In genomic region chr17:44023545-44024270, GRCh38 we compare ENCODE assay signal across 2 cellular contexts.
TF ChIP-seq lines count a peak whose summit lies in the region.

No MANE protein-coding gene starts in this region.

TF ChIP-seq in SK-N-SH, 30 proteins besides CTCF, POLR2A, EP300 and RAD21:
- TF ChIP-seq MEF2A (IDR thresholded peaks at IDR 0.05; ENCODE audit: borderline replicate concordance, low read depth) (no peak), POLR2AphosphoS5 (IDR thresholded peaks at IDR 0.05; ENCODE audit: low read depth, low read length) (0 out of 2 replicates have a peak, but pooled peaks have one; percentile 2), SMC3 (IDR thresholded peaks at IDR 0.05; ENCODE audit: low read depth, low read length) (no peak), JUND (IDR thresholded peaks at IDR 0.05) (no peak)
- TF ChIP-seq, protein P1, sequence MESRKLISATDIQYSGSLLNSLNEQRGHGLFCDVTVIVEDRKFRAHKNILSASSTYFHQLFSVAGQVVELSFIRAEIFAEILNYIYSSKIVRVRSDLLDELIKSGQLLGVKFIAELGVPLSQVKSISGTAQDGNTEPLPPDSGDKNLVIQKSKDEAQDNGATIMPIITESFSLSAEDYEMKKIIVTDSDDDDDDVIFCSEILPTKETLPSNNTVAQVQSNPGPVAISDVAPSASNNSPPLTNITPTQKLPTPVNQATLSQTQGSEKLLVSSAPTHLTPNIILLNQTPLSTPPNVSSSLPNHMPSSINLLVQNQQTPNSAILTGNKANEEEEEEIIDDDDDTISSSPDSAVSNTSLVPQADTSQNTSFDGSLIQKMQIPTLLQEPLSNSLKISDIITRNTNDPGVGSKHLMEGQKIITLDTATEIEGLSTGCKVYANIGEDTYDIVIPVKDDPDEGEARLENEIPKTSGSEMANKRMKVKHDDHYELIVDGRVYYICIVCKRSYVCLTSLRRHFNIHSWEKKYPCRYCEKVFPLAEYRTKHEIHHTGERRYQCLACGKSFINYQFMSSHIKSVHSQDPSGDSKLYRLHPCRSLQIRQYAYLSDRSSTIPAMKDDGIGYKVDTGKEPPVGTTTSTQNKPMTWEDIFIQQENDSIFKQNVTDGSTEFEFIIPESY (IDR thresholded peaks at IDR 0.05; ENCODE audit: borderline replicate concordance, low read depth): no peak

TF ChIP-seq in HepG2, 621 proteins besides CTCF, POLR2A, EP300 and RAD21:
- 0 out of 2 replicates have a peak, but pooled peaks have one; percentile 45 for TF ChIP-seq ZXDC (CRISPR knock-in tag; IDR thresholded peaks at IDR 0.05)
- TF ChIP-seq, protein P2, sequence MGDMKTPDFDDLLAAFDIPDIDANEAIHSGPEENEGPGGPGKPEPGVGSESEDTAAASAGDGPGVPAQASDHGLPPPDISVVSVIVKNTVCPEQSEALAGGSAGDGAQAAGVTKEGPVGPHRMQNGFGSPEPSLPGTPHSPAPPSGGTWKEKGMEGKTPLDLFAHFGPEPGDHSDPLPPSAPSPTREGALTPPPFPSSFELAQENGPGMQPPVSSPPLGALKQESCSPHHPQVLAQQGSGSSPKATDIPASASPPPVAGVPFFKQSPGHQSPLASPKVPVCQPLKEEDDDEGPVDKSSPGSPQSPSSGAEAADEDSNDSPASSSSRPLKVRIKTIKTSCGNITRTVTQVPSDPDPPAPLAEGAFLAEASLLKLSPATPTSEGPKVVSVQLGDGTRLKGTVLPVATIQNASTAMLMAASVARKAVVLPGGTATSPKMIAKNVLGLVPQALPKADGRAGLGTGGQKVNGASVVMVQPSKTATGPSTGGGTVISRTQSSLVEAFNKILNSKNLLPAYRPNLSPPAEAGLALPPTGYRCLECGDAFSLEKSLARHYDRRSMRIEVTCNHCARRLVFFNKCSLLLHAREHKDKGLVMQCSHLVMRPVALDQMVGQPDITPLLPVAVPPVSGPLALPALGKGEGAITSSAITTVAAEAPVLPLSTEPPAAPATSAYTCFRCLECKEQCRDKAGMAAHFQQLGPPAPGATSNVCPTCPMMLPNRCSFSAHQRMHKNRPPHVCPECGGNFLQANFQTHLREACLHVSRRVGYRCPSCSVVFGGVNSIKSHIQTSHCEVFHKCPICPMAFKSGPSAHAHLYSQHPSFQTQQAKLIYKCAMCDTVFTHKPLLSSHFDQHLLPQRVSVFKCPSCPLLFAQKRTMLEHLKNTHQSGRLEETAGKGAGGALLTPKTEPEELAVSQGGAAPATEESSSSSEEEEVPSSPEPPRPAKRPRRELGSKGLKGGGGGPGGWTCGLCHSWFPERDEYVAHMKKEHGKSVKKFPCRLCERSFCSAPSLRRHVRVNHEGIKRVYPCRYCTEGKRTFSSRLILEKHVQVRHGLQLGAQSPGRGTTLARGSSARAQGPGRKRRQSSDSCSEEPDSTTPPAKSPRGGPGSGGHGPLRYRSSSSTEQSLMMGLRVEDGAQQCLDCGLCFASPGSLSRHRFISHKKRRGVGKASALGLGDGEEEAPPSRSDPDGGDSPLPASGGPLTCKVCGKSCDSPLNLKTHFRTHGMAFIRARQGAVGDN (CRISPR knock-in tag; IDR thresholded peaks at IDR 0.05): peak; percentile 28; the same call in 1 of the 2 replicates
- peak; percentile 20; the same call in 1 of the 2 replicates for TF ChIP-seq POLR2G (IDR thresholded peaks at IDR 0.05; ENCODE audit: low read depth, low read length)
- peak; percentile 97 for TF ChIP-seq AGO2 (optimal IDR thresholded peaks at IDR 0.05; ENCODE audit: low read depth, low read length)
- TF ChIP-seq, protein P3, sequence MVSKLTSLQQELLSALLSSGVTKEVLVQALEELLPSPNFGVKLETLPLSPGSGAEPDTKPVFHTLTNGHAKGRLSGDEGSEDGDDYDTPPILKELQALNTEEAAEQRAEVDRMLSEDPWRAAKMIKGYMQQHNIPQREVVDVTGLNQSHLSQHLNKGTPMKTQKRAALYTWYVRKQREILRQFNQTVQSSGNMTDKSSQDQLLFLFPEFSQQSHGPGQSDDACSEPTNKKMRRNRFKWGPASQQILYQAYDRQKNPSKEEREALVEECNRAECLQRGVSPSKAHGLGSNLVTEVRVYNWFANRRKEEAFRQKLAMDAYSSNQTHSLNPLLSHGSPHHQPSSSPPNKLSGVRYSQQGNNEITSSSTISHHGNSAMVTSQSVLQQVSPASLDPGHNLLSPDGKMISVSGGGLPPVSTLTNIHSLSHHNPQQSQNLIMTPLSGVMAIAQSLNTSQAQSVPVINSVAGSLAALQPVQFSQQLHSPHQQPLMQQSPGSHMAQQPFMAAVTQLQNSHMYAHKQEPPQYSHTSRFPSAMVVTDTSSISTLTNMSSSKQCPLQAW (CRISPR knock-in tag; IDR thresholded peaks at IDR 0.05): no peak
- 0 out of 2 replicates have a peak, but pooled peaks have one; percentile 24 for TF ChIP-seq ZNF776 (CRISPR knock-in tag; IDR thresholded peaks at IDR 0.05)
- no peak for TF ChIP-seq ZNF296 (CRISPR knock-in tag; conservative IDR thresholded peaks at IDR 0.05)
- TF ChIP-seq TFDP2 (CRISPR knock-in tag; IDR thresholded peaks at IDR 0.05): no peak
- peak; percentile 32; the same call in 1 of the 2 replicates for TF ChIP-seq ZNF768 (CRISPR knock-in tag; IDR thresholded peaks at IDR 0.05)
- TF ChIP-seq ZNF235 (CRISPR knock-in tag; IDR thresholded peaks at IDR 0.05; ENCODE audit: borderline replicate concordance): no peak
